24 cellular contexts compared by ENCODE assay signal in genomic region chr21:31340942-31341487, GRCh38. TPM values are rescaled to one million over a fixed set of nuclear protein-coding genes. Genes with fewer than 3 reads are reported as not detected.
DNase-seq lines count a peak whose midpoint lies in the region; ATAC-seq, FAIRE-seq and TF ChIP-seq lines count a peak whose summit lies in the region.
"Had no signal": no experiment of that assay in that cellular context is flagged by ENCODE, and none has a peak within 500 bp of the region (broad histone marks: within the 10 kb centered on the region; RNA-seq: fewer than 3 reads in every experiment).

No MANE protein-coding gene starts in this region.

- peak; percentile 12 for ATAC-seq in activated naive CD8-positive, alpha-beta T cell treated with anti-CD3 and anti-CD28 coated beads, Interleukin-2, amount 50 U/mL, for 24 hours
- ATAC-seq in upper lobe of left lung (ENCODE audit: low FRiP score in 2 of 2) (no peak), HepG2 (no peak)
- ATAC-seq: left colon had no signal

- FAIRE-seq in HepG2 (lab: Jason Lieb, UNC) = no peak

- peak overlapping the region; percentile 55 for H3K4me3 Mint-ChIP-seq in activated CD4-positive, alpha-beta T cell treated with anti-CD3 and anti-CD28 coated beads, Interleukin-2, amount 10 ng/mL, durations not matched to agents 24 days and 14 days
- H3K4me3 Mint-ChIP-seq in CD14-positive monocyte = peak overlapping the region; percentile 38 to 75
- peak overlapping the region; percentile 76 for H3K4me3 Mint-ChIP-seq in activated naive CD8-positive, alpha-beta T cell treated with anti-CD3 and anti-CD28 coated beads, Interleukin-2, amount 50 U/mL, for 24 hours
- H3K4me3 Mint-ChIP-seq: activated B cell treated with CpG ODN at 0.5 μM for 24 hours, immature natural killer cell had no signal

- H3K4me2 ChIP-seq in OCI-LY3 (ENCODE audit: low read length) (peak overlapping the region; percentile 4; the same call in 1 of the 2 replicates), HepG2 (ENCODE audit: low read depth, low read length) (no peak overlapping the region)
- H3K4me2 ChIP-seq: smooth muscle cell had no signal

- CTCF ChIA-PET in HepG2 (lab: Yijun Ruan, JAX; ENCODE audit: low intra/inter-chr PET ratio, low total read pairs) = no interaction called here

- peaks cover 8% of the 10 kb centered on the region for H3K27me3 Mint-ChIP-seq in activated CD4-positive, alpha-beta T cell treated with anti-CD3 and anti-CD28 coated beads, Interleukin-2, amount 10 ng/mL, durations not matched to agents 24 days and 14 days
- peaks cover 16 to 17% (median 16%) of the 10 kb centered on the region in 3 donors for H3K27me3 Mint-ChIP-seq in CD14-positive monocyte (ENCODE audit: low read depth in 3 of 3)
- peaks cover 11% of the 10 kb centered on the region for H3K27me3 Mint-ChIP-seq in activated naive CD8-positive, alpha-beta T cell treated with anti-CD3 and anti-CD28 coated beads, Interleukin-2, amount 50 U/mL, for 24 hours

- TF ChIP-seq CTCF in CD14-positive monocyte (IDR thresholded peaks at IDR 0.05) (no peak), OCI-LY3 (IDR thresholded peaks at IDR 0.05; ENCODE audit: low read depth, low read length) (no peak), upper lobe of left lung (IDR thresholded peaks at IDR 0.05) (no peak), HepG2 (CRISPR knock-in tag; IDR thresholded peaks at IDR 0.05) (no peak)

- H4K20me1 ChIP-seq in OCI-LY3 (ENCODE audit: insufficient read depth, low read length) = no peaks in the 10 kb centered on the region
- H4K20me1 ChIP-seq in HepG2 (ENCODE audit: insufficient read depth, low read length) = no peaks in the 10 kb centered on the region

- no peaks in the 10 kb centered on the region for H3K9me3 Mint-ChIP-seq in activated CD4-positive, alpha-beta T cell treated with anti-CD3 and anti-CD28 coated beads, Interleukin-2, amount 10 ng/mL, durations not matched to agents 24 days and 14 days
- H3K9me3 Mint-ChIP-seq in CD14-positive monocyte = peaks cover 0 to 4% (median 2%) of the 10 kb centered on the region in 7 donors
- no peaks in the 10 kb centered on the region for H3K9me3 Mint-ChIP-seq in activated naive CD8-positive, alpha-beta T cell treated with anti-CD3 and anti-CD28 coated beads, Interleukin-2, amount 50 U/mL, for 24 hours
- H3K9me3 Mint-ChIP-seq: activated B cell treated with CpG ODN at 0.5 μM for 24 hours, immature natural killer cell, neural crest cell had no signal

- TF ChIP-seq POLR2A in upper lobe of left lung (IDR thresholded peaks at IDR 0.05) = no peak
- no peak for TF ChIP-seq POLR2A in HepG2 (IDR thresholded peaks at IDR 0.05; ENCODE audit: insufficient read depth in 1 of 2, low read depth in 2 of 2, low read length in 2 of 2)

- POLR2A ChIA-PET in HepG2 (lab: Yijun Ruan, JAX) = no interaction called here

- WGBS in upper lobe of left lung, 2 donors = 71 to 85% methylated on average over 4 of the region's 4 CpGs
- WGBS in HepG2 (ENCODE audit: low lambda C conversion rate) = 38% methylated on average over 4 of the region's 4 CpGs

- no peaks in the 10 kb centered on the region for H3K36me3 ChIP-seq in OCI-LY3 (replicated peaks; ENCODE audit: low read depth, low read length)
- no peaks in the 10 kb centered on the region for H3K36me3 ChIP-seq in upper lobe of left lung
- no peaks in the 10 kb centered on the region for H3K36me3 ChIP-seq in HepG2 (replicated peaks in 1 of 2; ENCODE audit: control insufficient read depth in 1 of 2, insufficient read depth in 2 of 2, low read length in 2 of 2)
- H3K36me3 ChIP-seq: thyroid gland had no signal

- H3K4me1 ChIP-seq in OCI-LY3 (ENCODE audit: low read length) (peaks cover 16% of the 10 kb centered on the region), upper lobe of left lung (peaks cover 4 to 14% (median 10%) of the 10 kb centered on the region in 4 donors), HepG2 (ENCODE audit: insufficient read depth, low read length) (no peaks in the 10 kb centered on the region)
- H3K4me1 ChIP-seq: parathyroid adenoma, thyroid gland had no signal

- peaks cover 42% of the 10 kb centered on the region for H3K36me3 Mint-ChIP-seq in activated CD4-positive, alpha-beta T cell treated with anti-CD3 and anti-CD28 coated beads, Interleukin-2, amount 10 ng/mL, durations not matched to agents 24 days and 14 days (ENCODE audit: low read depth)
- H3K36me3 Mint-ChIP-seq in CD14-positive monocyte = peaks cover 23 to 31% of the 10 kb centered on the region in 2 donors
- peaks cover 19% of the 10 kb centered on the region for H3K36me3 Mint-ChIP-seq in activated naive CD8-positive, alpha-beta T cell treated with anti-CD3 and anti-CD28 coated beads, Interleukin-2, amount 50 U/mL, for 24 hours (ENCODE audit: low read depth)

- no TSS peak for BruUV-seq in HepG2 (replicated peaks; lab: Mats Ljungman, UMichigan)

- no peak for TF ChIP-seq RAD21 in HepG2 (CRISPR knock-in tag; IDR thresholded peaks at IDR 0.05)

- in situ Hi-C loops in HepG2 (cut with HindIII; ENCODE audit: extremely low pct_ligation_motif_present, low pct_unique_long_range_greater_than_20kb) = loop anchor here (10.0 kb wide), 1 partner anchor 244 kb away; no protein-coding TSS in a partner anchor

- no peaks in the 10 kb centered on the region for H3K79me2 ChIP-seq in OCI-LY3 (ENCODE audit: low read length)
- no peaks in the 10 kb centered on the region for H3K79me2 ChIP-seq in HepG2 (ENCODE audit: insufficient read depth, low read length)
- H3K79me2 ChIP-seq: parathyroid adenoma had no signal

- H3K9ac ChIP-seq in OCI-LY3 (ENCODE audit: low read length) = no peak overlapping the region
- no peak overlapping the region for H3K9ac ChIP-seq in HepG2 (ENCODE audit: insufficient read depth, low read depth, low read length)
- H3K9ac ChIP-seq: parathyroid adenoma had no signal

- H3K27ac ChIP-seq in OCI-LY3 (ENCODE audit: low read length) (no peak overlapping the region), upper lobe of left lung (no peak overlapping the region), HepG2 (ENCODE audit: extremely low read length, insufficient read depth, low read length) (no peak overlapping the region)
- H3K27ac ChIP-seq: parathyroid adenoma, thyroid gland had no signal

- H3K4me3 ChIP-seq in OCI-LY3 (ENCODE audit: low read length) (no peak overlapping the region), upper lobe of left lung (no peak overlapping the region), HepG2 (replicated peaks in 1 of 3; ENCODE audit: insufficient read depth in 1 of 3, low read depth in 2 of 3, low read length in 3 of 3) (no peak overlapping the region)
- H3K4me3 ChIP-seq: smooth muscle cell, thyroid gland had no signal

- no peaks in the 10 kb centered on the region for H3K9me3 ChIP-seq in OCI-LY3 (ENCODE audit: insufficient read depth, low read length)
- H3K9me3 ChIP-seq in upper lobe of left lung = no peaks in the 10 kb centered on the region
- H3K9me3 ChIP-seq in HepG2 (ENCODE audit: low read length) = no peaks in the 10 kb centered on the region
- H3K9me3 ChIP-seq: thyroid gland had no signal

- TF ChIP-seq EP300 in upper lobe of left lung (IDR thresholded peaks at IDR 0.05) (no peak), HepG2 (IDR thresholded peaks at IDR 0.05; ENCODE audit: low read depth in 2 of 2, low read length in 2 of 2) (no peak), HepG2 (CRISPR knock-in tag; IDR thresholded peaks at IDR 0.05; ENCODE audit: borderline replicate concordance) (no peak)

- no peak for DNase-seq in activated CD4-positive, alpha-beta T cell treated with anti-CD3 and anti-CD28 coated beads, Interleukin-2, amount 10 ng/mL, durations not matched to agents 24 days and 14 days
- no peak for DNase-seq in activated CD4-positive, alpha-beta T cell treated with anti-CD3 and anti-CD28 coated beads for 4 hours
- DNase-seq in CD14-positive monocyte (ENCODE audit: low spot score) (no peak), upper lobe of left lung (no peak), HepG2 (ENCODE audit: low spot score) (no peak), NCI-H510A (lab: John Stamatoyannopoulos, UW) (no peak)
- DNase-seq in activated naive CD8-positive, alpha-beta T cell treated with anti-CD3 and anti-CD28 coated beads, Interleukin-2, amount 50 U/mL, for 24 hours = no peak
- DNase-seq: activated B cell treated with CpG ODN at 0.5 μM for 24 hours; amygdala; DMS153; hypothalamus; immature natural killer cell; left colon; mammary epithelial cell; NCI-H1105 treated with DMSO at 0.1 percent for 48 hours; NCI-H1930; NCI-H526; NK-92 treated with Interleukin-12 subunit alpha and Interleukin-12 subunit beta, amount 100 ng/mL, for 24 hours; SIG-M5; thyroid gland had no signal

- H3K27me3 ChIP-seq in OCI-LY3 (ENCODE audit: low read depth, low read length) (0 out of 2 replicates have a peak, but pooled peaks cover 4% of the 10 kb centered on the region), upper lobe of left lung (peaks cover 0 to 4% (median 0%) of the 10 kb centered on the region in 4 donors), HepG2 (ENCODE audit: control insufficient read depth in 1 of 2, insufficient read depth in 2 of 2, low read length in 2 of 2) (peaks cover 0 to 20% of the 10 kb centered on the region in 2 experiments; a peak in 2 of 5 replicates)
- H3K27me3 ChIP-seq: thyroid gland had no signal

- peak overlapping the region; percentile 78 for H3K27ac Mint-ChIP-seq in activated CD4-positive, alpha-beta T cell treated with anti-CD3 and anti-CD28 coated beads, Interleukin-2, amount 10 ng/mL, durations not matched to agents 24 days and 14 days
- H3K27ac Mint-ChIP-seq in CD14-positive monocyte = peak overlapping the region; percentile 74 to 90 (median 86)
- H3K27ac Mint-ChIP-seq in activated naive CD8-positive, alpha-beta T cell treated with anti-CD3 and anti-CD28 coated beads, Interleukin-2, amount 50 U/mL, for 24 hours = peak overlapping the region; percentile 90
- H3K27ac Mint-ChIP-seq: activated B cell treated with CpG ODN at 0.5 μM for 24 hours had no signal

- peaks cover 66% of the 10 kb centered on the region for H3K4me1 Mint-ChIP-seq in activated CD4-positive, alpha-beta T cell treated with anti-CD3 and anti-CD28 coated beads, Interleukin-2, amount 10 ng/mL, durations not matched to agents 24 days and 14 days
- peaks cover 67% of the 10 kb centered on the region for H3K4me1 Mint-ChIP-seq in CD14-positive monocyte
- peaks cover 72% of the 10 kb centered on the region for H3K4me1 Mint-ChIP-seq in activated naive CD8-positive, alpha-beta T cell treated with anti-CD3 and anti-CD28 coated beads, Interleukin-2, amount 50 U/mL, for 24 hours

- intact Hi-C loops in activated CD4-positive, alpha-beta T cell treated with anti-CD3 and anti-CD28 coated beads, Interleukin-2, amount 10 ng/mL, durations not matched to agents 24 days and 14 days (cut with micrococcal nuclease) = loop anchor here (1.0 to 5.0 kb wide), 6 partner anchors 13 to 316 kb away; partner anchors contain the start of gene SOD1
- intact Hi-C loops in CD14-positive monocyte (cut with micrococcal nuclease) (loop anchor here (5.0 to 10.0 kb wide), 2 partner anchors 104 to 139 kb away; no protein-coding TSS in a partner anchor), HepG2 (cut with micrococcal nuclease; ENCODE audit: unreplicated experiment) (no loop called here)

- H2AFZ ChIP-seq in OCI-LY3 (ENCODE audit: low read depth, low read length) (no peak overlapping the region), HepG2 (ENCODE audit: low read length) (no peak overlapping the region)
- H2AFZ ChIP-seq: parathyroid adenoma had no signal

RNA-seq across cellular contexts. Expression of gene TIAM1, which starts 3.0 kb away (rescaled TPM):
- total RNA-seq in activated CD4-positive, alpha-beta T cell treated with anti-CD3 and anti-CD28 coated beads, Interleukin-2, amount 10 ng/mL, durations not matched to agents 24 days and 14 days = 104 and 105 TPM in 2 replicates
- polyA plus RNA-seq in CD14-positive monocyte (10 to 100 TPM; 17.7 to 45.3 TPM), HepG2 (2011; rRNA removed) (0.13 and 0.24 TPM in 2 replicates)
- total RNA-seq in upper lobe of left lung (10 to 100 TPM; 13.4 to 32.1 (median 19.5) TPM), HepG2 (2016; rRNA removed; fragmentation: Illumina TruSeq; extraction: Trizol) (0.07 and 0.24 TPM in 2 replicates)
- 0.09 TPM in 1 of 2 replicates, not detected in the other for total RNA-seq in HepG2 (2016; cell fraction: cytosol; rRNA removed; fragmentation: Illumina TruSeq; extraction: Trizol; ENCODE audit: low read depth)
- 0.11 and 0.16 TPM in 2 replicates for total RNA-seq in HepG2 (2016; cell fraction: insoluble cytoplasmic fraction; rRNA removed; fragmentation: Illumina TruSeq; extraction: Trizol)
- 0.06 and 0.21 TPM in 2 replicates for total RNA-seq in HepG2 (2016; cell fraction: membrane; rRNA removed; fragmentation: Illumina TruSeq; extraction: Trizol)
- total RNA-seq in HepG2 (2016; cell fraction: nucleus; rRNA removed; fragmentation: Illumina TruSeq; extraction: Trizol) = 0.13 and 0.16 TPM in 2 replicates
- 0.08 and 0.10 TPM in 2 replicates for polyA plus RNA-seq in HepG2 (2011; cell fraction: cytosol; rRNA removed)
- 0.32 and 0.62 TPM in 2 replicates for polyA plus RNA-seq in HepG2 (2011; cell fraction: nucleus; rRNA removed)
- 0.25 and 0.35 TPM in 2 replicates for polyA plus RNA-seq in HepG2 (2012)
- not detected in 2 replicates for polyA plus RNA-seq in HepG2 (2016; cell fraction: cytosol; fragmentation: Illumina TruSeq; extraction: Trizol; ENCODE audit: low read depth)
- polyA plus RNA-seq in HepG2 (2016; cell fraction: insoluble cytoplasmic fraction; fragmentation: Illumina TruSeq; extraction: Trizol; ENCODE audit: low read depth) = 0.28 TPM in 1 of 2 replicates, not detected in the other
- polyA plus RNA-seq in HepG2 (2016; cell fraction: membrane; fragmentation: Illumina TruSeq; extraction: Trizol; ENCODE audit: low read depth) = not detected in 2 replicates
- polyA plus RNA-seq in HepG2 (2016; cell fraction: nucleus; fragmentation: Illumina TruSeq; extraction: Trizol; ENCODE audit: insufficient read depth, low read depth) = 0.13 TPM in 1 of 2 replicates, not detected in the other
- polyA minus RNA-seq in HepG2 (2011; rRNA and poly(A)+ RNA removed; ENCODE audit: low replicate concordance) = 0.88 TPM in 1 of 2 replicates, not detected in the other
- 0.30 TPM in 1 of 2 replicates, not detected in the other for polyA minus RNA-seq in HepG2 (2011; cell fraction: cytosol; rRNA and poly(A)+ RNA removed)
- 1.1 and 1.2 TPM in 2 replicates for polyA minus RNA-seq in HepG2 (2011; cell fraction: nucleus; rRNA and poly(A)+ RNA removed)

Comparison
In these comparisons a context has a peak if more than half of its experiments do, and no peak if none do; other contexts are left out.
1. RNA of gene TIAM1, which starts 3.0 kb away (total RNA-seq): 104 to 105 TPM in activated CD4-positive, alpha-beta T cell treated with anti-CD3 and anti-CD28 coated beads, Interleukin-2, amount 10 ng/mL, durations not matched to agents 24 days and 14 days and 13.4 to 32.1 TPM in upper lobe of left lung; 0.06 to 0.24 TPM in HepG2; every median in the first group is over 10 times any median in the second.
2. Peak in every context shown above with its lines, with median percentiles within 50 percentile points of each other: H3K27ac Mint-ChIP-seq and H3K4me3 Mint-ChIP-seq.